Comparison of ENCODE assay signal across 1 cellular context in the genomic region with DNA sequence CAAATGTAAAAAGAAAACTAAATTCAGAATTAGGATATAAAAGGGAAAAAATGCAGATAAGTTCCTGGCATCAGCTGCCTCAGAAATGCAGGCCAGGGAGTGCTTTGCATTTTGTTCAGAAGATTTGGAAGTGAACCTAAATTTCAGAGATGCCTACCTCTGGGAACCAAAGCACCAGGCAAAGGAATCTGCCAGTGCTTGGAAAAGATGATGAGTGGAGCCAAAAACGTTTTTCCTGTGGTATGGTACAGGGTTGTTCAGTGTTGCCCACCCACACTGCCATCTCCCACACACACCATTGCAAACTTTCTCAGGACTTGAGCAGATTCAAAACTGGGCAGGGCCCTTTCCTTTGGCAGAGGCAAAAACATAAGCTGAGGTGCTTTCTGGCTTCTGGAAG.
TF ChIP-seq lines count a peak whose summit lies in the region.

No MANE protein-coding gene starts in this region.

TF ChIP-seq in IMR-90, 13 proteins besides CTCF, POLR2A, EP300 and RAD21:
- TF ChIP-seq SMC3 (IDR thresholded peaks at IDR 0.05; ENCODE audit: low read depth, low read length) = no peak
- no peak for TF ChIP-seq CHD1 (IDR thresholded peaks at IDR 0.05; ENCODE audit: low read depth, low read length)
- TF ChIP-seq MAZ (IDR thresholded peaks at IDR 0.05; ENCODE audit: borderline replicate concordance, low read depth, low read length) = no peak
- no peak for TF ChIP-seq FOS (IDR thresholded peaks at IDR 0.05; ENCODE audit: low read depth, low read length)
- TF ChIP-seq RFX5 (IDR thresholded peaks at IDR 0.05; ENCODE audit: low read depth, low read length) = no peak
- no peak for TF ChIP-seq NFE2L2 (IDR thresholded peaks at IDR 0.05; ENCODE audit: low read depth, low read length)
- TF ChIP-seq BHLHE40 (IDR thresholded peaks at IDR 0.05; ENCODE audit: low read depth, low read length) = no peak
